Comparison of ENCODE assay signal across 1 cellular context in genomic region chr21:41369915-41370839, GRCh38.
TF ChIP-seq lines count a peak whose summit lies in the region.

No MANE protein-coding gene starts in this region.

TF ChIP-seq in SK-N-SH, 30 proteins besides CTCF, POLR2A, EP300 and RAD21 (continued from another document):
- no peak for TF ChIP-seq FOSL2 (IDR thresholded peaks at IDR 0.05; ENCODE audit: borderline replicate concordance, low read depth)
- no peak for TF ChIP-seq TAF1 (IDR thresholded peaks at IDR 0.05; ENCODE audit: borderline replicate concordance, low read depth, low read length)
- TF ChIP-seq USF1 (IDR thresholded peaks at IDR 0.05; ENCODE audit: borderline replicate concordance, low read depth), result no peak
- no peak for TF ChIP-seq IRF3 (IDR thresholded peaks at IDR 0.05; ENCODE audit: low read depth, low read length)
- TF ChIP-seq GATA2 (CRISPR knock-in tag; IDR thresholded peaks at IDR 0.05), result no peak
- TF ChIP-seq TEAD4 (IDR thresholded peaks at IDR 0.05; ENCODE audit: borderline replicate concordance, insufficient read depth), result no peak
- no peak for TF ChIP-seq NFIC (IDR thresholded peaks at IDR 0.05; ENCODE audit: borderline replicate concordance)
- TF ChIP-seq RXRA (IDR thresholded peaks at IDR 0.05; ENCODE audit: borderline replicate concordance, low read depth), result no peak
- no peak for TF ChIP-seq PBX3 (IDR thresholded peaks at IDR 0.05)
- TF ChIP-seq GABPA (IDR thresholded peaks at IDR 0.05; ENCODE audit: low read depth), result no peak
